In genomic region chr13:101941095-101941777, GRCh38 we compare ENCODE assay signal across 12 cellular contexts.
DNase-seq lines count a peak whose midpoint lies in the region; ATAC-seq, FAIRE-seq and TF ChIP-seq lines count a peak whose summit lies in the region.
"Had no signal": no experiment of that assay in that cellular context is flagged by ENCODE, and none has a peak within 500 bp of the region (broad histone marks: within the 10 kb centered on the region; RNA-seq: fewer than 3 reads in every experiment).

No MANE protein-coding gene starts in this region.

- H3K4me3 ChIP-seq in liver (ENCODE audit: low read depth in 1 of 3, low read length in 3 of 3) (no peak overlapping the region), HepG2 (replicated peaks in 1 of 3; ENCODE audit: insufficient read depth in 1 of 3, low read depth in 2 of 3, low read length in 3 of 3) (no peak overlapping the region), fibroblast of the aortic adventitia (ENCODE audit: low read depth, low read length) (no peak overlapping the region), spleen (no peak overlapping the region)
- H3K4me3 ChIP-seq: sigmoid colon had no signal

- H3K27me3 Mint-ChIP-seq in effector memory CD8-positive, alpha-beta T cell: peaks cover 0 to 5% of the 10 kb centered on the region in 2 donors

- no peak overlapping the region for H2AFZ ChIP-seq in HepG2 (ENCODE audit: low read length)

- TF ChIP-seq EP300 in HepG2 (IDR thresholded peaks at IDR 0.05; ENCODE audit: low read depth in 2 of 2, low read length in 2 of 2): no peak
- TF ChIP-seq EP300 in HepG2 (CRISPR knock-in tag; IDR thresholded peaks at IDR 0.05; ENCODE audit: borderline replicate concordance): no peak

- no peak overlapping the region for H3K27ac ChIP-seq in liver (ENCODE audit: low read depth in 1 of 2, low read length in 2 of 2)
- no peak overlapping the region for H3K27ac ChIP-seq in HepG2 (ENCODE audit: extremely low read length, insufficient read depth, low read length)
- H3K27ac ChIP-seq in spleen: no peak overlapping the region
- H3K27ac ChIP-seq: sigmoid colon had no signal

- H3K9me3 ChIP-seq in liver (ENCODE audit: control insufficient read depth in 4 of 4, low read length in 3 of 4) (no peaks in the 10 kb centered on the region), HepG2 (ENCODE audit: low read length) (no peaks in the 10 kb centered on the region), spleen (no peaks in the 10 kb centered on the region)
- H3K9me3 ChIP-seq: sigmoid colon had no signal

- peaks cover 0 to 13% (median 12%) of the 10 kb centered on the region in 4 donors for H3K4me1 ChIP-seq in liver (ENCODE audit: control insufficient read depth in 4 of 4, insufficient read depth in 4 of 4, low read length in 3 of 4)
- no peaks in the 10 kb centered on the region for H3K4me1 ChIP-seq in HepG2 (ENCODE audit: insufficient read depth, low read length)
- no peaks in the 10 kb centered on the region for H3K4me1 ChIP-seq in spleen
- H3K4me1 ChIP-seq: sigmoid colon had no signal

- FAIRE-seq in HepG2 (lab: Jason Lieb, UNC): no peak

- TF ChIP-seq RAD21 in liver (IDR thresholded peaks at IDR 0.05): peak; percentile 70 to 77
- no peak for TF ChIP-seq RAD21 in HepG2 (CRISPR knock-in tag; IDR thresholded peaks at IDR 0.05)

- H3K9ac ChIP-seq in liver (ENCODE audit: low read depth in 1 of 2, low read length in 2 of 2) (no peak overlapping the region), HepG2 (ENCODE audit: insufficient read depth, low read depth, low read length) (no peak overlapping the region)

- CTCF ChIA-PET in HepG2 (lab: Yijun Ruan, JAX; ENCODE audit: low intra/inter-chr PET ratio, low total read pairs): interaction anchor here (0.9 to 1.6 kb wide), 2 partner anchors 155 to 906 kb away, joined by 4 to 5 read pairs; no protein-coding TSS in a partner anchor

- ATAC-seq in HepG2: no peak
- ATAC-seq in effector memory CD8-positive, alpha-beta T cell (replicated peaks): no peak
- no peak for ATAC-seq in HG02623 (IDR thresholded peaks at IDR 0.05; ENCODE audit: unreplicated experiment)
- ATAC-seq: activated T-helper 17 cell treated with anti-CD3 and anti-CD28 coated beads, Interleukin-2, amount 50 U/mL, for 72 hours had no signal

- WGBS in liver: 30% methylated on average over 2 of the region's 2 CpGs
- WGBS in HepG2 (ENCODE audit: low lambda C conversion rate): 0% methylated on average over 2 of the region's 2 CpGs
- 56 to 71% (median 65%) methylated on average over 2 of the region's 2 CpGs for WGBS in spleen, 5 donors

- no peaks in the 10 kb centered on the region for H3K79me2 ChIP-seq in HepG2 (ENCODE audit: insufficient read depth, low read length)

- TF ChIP-seq POLR2A in HepG2 (IDR thresholded peaks at IDR 0.05; ENCODE audit: insufficient read depth in 1 of 2, low read depth in 2 of 2, low read length in 2 of 2) (no peak), spleen (IDR thresholded peaks at IDR 0.05) (no peak)

- POLR2A ChIA-PET in HepG2 (lab: Yijun Ruan, JAX): no interaction called here

- no TSS peak for BruUV-seq in HepG2 (replicated peaks; lab: Mats Ljungman, UMichigan)

- in situ Hi-C loops in HepG2 (cut with HindIII; ENCODE audit: extremely low pct_ligation_motif_present, low pct_unique_long_range_greater_than_20kb): no loop called here

- H3K4me1 Mint-ChIP-seq in effector memory CD8-positive, alpha-beta T cell (ENCODE audit: low read depth in 2 of 2): no peaks in the 10 kb centered on the region
- H3K4me1 Mint-ChIP-seq: activated T-helper 17 cell treated with anti-CD3 and anti-CD28 coated beads, Interleukin-2, amount 50 U/mL, for 72 hours; CD4-positive, alpha-beta memory T cell had no signal

- H3K27me3 ChIP-seq in liver (ENCODE audit: control insufficient read depth in 4 of 4, insufficient read depth in 4 of 4, low read length in 3 of 4) (no peaks in the 10 kb centered on the region), HepG2 (ENCODE audit: control insufficient read depth in 1 of 2, insufficient read depth in 2 of 2, low read length in 2 of 2) (no peaks in the 10 kb centered on the region), spleen (replicated peaks in 1 of 7) (no peaks in the 10 kb centered on the region)
- H3K27me3 ChIP-seq: sigmoid colon had no signal

- no peak for DNase-seq in HepG2 (ENCODE audit: low spot score)
- peak; percentile 13 for DNase-seq in RPMI7951 (ENCODE audit: low read depth)
- no peak for DNase-seq in fibroblast of the aortic adventitia (ENCODE audit: low read depth)
- no peak for DNase-seq in effector memory CD8-positive, alpha-beta T cell
- no peak for DNase-seq in spleen
- DNase-seq in foreskin melanocyte: no peak
- DNase-seq: CD4-positive, alpha-beta memory T cell; sigmoid colon; T-helper 9 cell had no signal

- intact Hi-C loops in HepG2 (cut with micrococcal nuclease; ENCODE audit: unreplicated experiment) (loop anchor here (1.0 to 5.0 kb wide), 3 partner anchors 155 to 616 kb away; no protein-coding TSS in a partner anchor), spleen (cut with DNase I; ENCODE audit: low total_unique reads) (no loop called here)

- H3K4me3 Mint-ChIP-seq in effector memory CD8-positive, alpha-beta T cell: no peak overlapping the region
- H3K4me3 Mint-ChIP-seq: activated T-helper 17 cell treated with anti-CD3 and anti-CD28 coated beads, Interleukin-2, amount 50 U/mL, for 72 hours; CD4-positive, alpha-beta memory T cell had no signal

- peaks cover 0 to 2% of the 10 kb centered on the region in 2 donors for H3K9me3 Mint-ChIP-seq in effector memory CD8-positive, alpha-beta T cell
- H3K9me3 Mint-ChIP-seq: activated T-helper 17 cell treated with anti-CD3 and anti-CD28 coated beads, Interleukin-2, amount 50 U/mL, for 72 hours; CD4-positive, alpha-beta memory T cell had no signal

- no peaks in the 10 kb centered on the region for H3K36me3 ChIP-seq in liver (ENCODE audit: control insufficient read depth in 4 of 4, insufficient read depth in 3 of 4, low read depth in 1 of 4, low read length in 3 of 4)
- no peaks in the 10 kb centered on the region for H3K36me3 ChIP-seq in HepG2 (replicated peaks in 1 of 2; ENCODE audit: control insufficient read depth in 1 of 2, insufficient read depth in 2 of 2, low read length in 2 of 2)
- H3K36me3 ChIP-seq in spleen: no peaks in the 10 kb centered on the region
- H3K36me3 ChIP-seq: sigmoid colon had no signal

- peak; percentile 72 for TF ChIP-seq CTCF in liver (IDR thresholded peaks at IDR 0.05; ENCODE audit: low read depth, low read length, missing input control)
- TF ChIP-seq CTCF in HepG2 (CRISPR knock-in tag; IDR thresholded peaks at IDR 0.05): no peak
- TF ChIP-seq CTCF in fibroblast of the aortic adventitia (IDR thresholded peaks at IDR 0.05; ENCODE audit: insufficient read depth, low read length): peak; percentile 33
- no peak for TF ChIP-seq CTCF in spleen (IDR thresholded peaks at IDR 0.05 in 8 of 11, conservative IDR thresholded peaks at IDR 0.05 in 3 of 11)

- no peak overlapping the region for H3K27ac Mint-ChIP-seq in effector memory CD8-positive, alpha-beta T cell
- H3K27ac Mint-ChIP-seq: activated T-helper 17 cell treated with anti-CD3 and anti-CD28 coated beads, Interleukin-2, amount 50 U/mL, for 72 hours; CD4-positive, alpha-beta memory T cell had no signal

- no peaks in the 10 kb centered on the region for H3K36me3 Mint-ChIP-seq in effector memory CD8-positive, alpha-beta T cell (ENCODE audit: insufficient read depth)
- H3K36me3 Mint-ChIP-seq: CD4-positive, alpha-beta memory T cell had no signal

- H3K4me2 ChIP-seq in HepG2 (ENCODE audit: low read depth, low read length): no peak overlapping the region

- H4K20me1 ChIP-seq in HepG2 (ENCODE audit: insufficient read depth, low read length): no peaks in the 10 kb centered on the region

TF ChIP-seq in liver, 16 proteins besides CTCF, POLR2A, EP300 and RAD21:
- TF ChIP-seq TAF1 (conservative IDR thresholded peaks at IDR 0.05) (no peak), FOXA2 (IDR thresholded peaks at IDR 0.05) (no peak), HNF4A (conservative IDR thresholded peaks at IDR 0.05) (peak; percentile 14 to 30), JUND (IDR thresholded peaks at IDR 0.05) (no peak), YY1 (IDR thresholded peaks at IDR 0.05) (peak; percentile 71), ZBTB33 (IDR thresholded peaks at IDR 0.05) (no peak), NR2F2 (IDR thresholded peaks at IDR 0.05) (no peak)
TF ChIP-seq in liver: peak in this region for 2.

Comparison
In these comparisons a context has a peak if more than half of its experiments do, and no peak if none do; other contexts are left out.
1. CTCF ChIP-seq: peak in liver (single experiment) and fibroblast of the aortic adventitia (single experiment); none in HepG2 (single experiment) and spleen (0 of 11).